Comparison of ENCODE assay signal across 8 cellular contexts in genomic region chr18:12990977-12991838, GRCh38. TPM values are rescaled to one million over a fixed set of nuclear protein-coding genes. Genes with fewer than 3 reads are reported as not detected.
DNase-seq lines count a peak whose midpoint lies in the region; TF ChIP-seq lines count a peak whose summit lies in the region.

Gene CEP192, plus strand, starts transcription at chr18:12991362. Its CDS starts 8,063 bp downstream, at chr18:12999425.

- WGBS in neuronal stem cell (ENCODE audit: extremely low coverage in 2 of 2, insufficient read length in 2 of 2, insufficient replicate concordance in 1 of 2), 2 donors, result no CpG with 5 or more reads among the region's 74 CpGs

- no peaks in the 10 kb centered on the region for H3K27me3 ChIP-seq in neuronal stem cell (ENCODE audit: control insufficient read depth in 3 of 3, insufficient read depth in 3 of 3, low read depth in 1 of 3, low read length in 3 of 3)

- H3K18ac ChIP-seq in neuronal stem cell (ENCODE audit: low read length), result peak within 1 kb of the TSS; percentile 96

- H2BK5ac ChIP-seq in neuronal stem cell (ENCODE audit: low read length), result peak within 1 kb of the TSS; percentile 14

- no peaks in the 10 kb centered on the region for H3K9me3 ChIP-seq in neuronal stem cell (replicated peaks in 1 of 2; ENCODE audit: control insufficient read depth in 2 of 2, insufficient read depth in 1 of 2, low read depth in 1 of 2, low read length in 2 of 2)

- H4K8ac ChIP-seq in neuronal stem cell (ENCODE audit: low read depth, low read length), result no peak within 1 kb of the TSS

- peaks cover 3 to 11% of the 10 kb centered on the region in 2 donors for H3K4me1 ChIP-seq in neuronal stem cell (ENCODE audit: control insufficient read depth in 2 of 2, insufficient read depth in 1 of 2, low read depth in 1 of 2, low read length in 2 of 2)

- H3K4ac ChIP-seq in neuronal stem cell (ENCODE audit: low read length), result no peak within 1 kb of the TSS

- H2BK12ac ChIP-seq in neuronal stem cell (ENCODE audit: low read length), result no peak within 1 kb of the TSS

- peak within 1 kb of the TSS; percentile 76 to 90 for H3K4me3 ChIP-seq in neuronal stem cell (ENCODE audit: low read length in 2 of 2)

- H3K27ac ChIP-seq in neuronal stem cell (replicated peaks; ENCODE audit: low read length), result peak within 1 kb of the TSS; percentile 91

- peak within 1 kb of the TSS; percentile 39 for H3K4me2 ChIP-seq in neuronal stem cell (ENCODE audit: insufficient read depth, low read length, poor library complexity, severe bottlenecking)

- no peak within 1 kb of the TSS for H2AK5ac ChIP-seq in neuronal stem cell (ENCODE audit: low read depth, low read length)

- peak within 1 kb of the TSS; percentile 89 for H2AFZ ChIP-seq in neuronal stem cell (ENCODE audit: low read length)

- in situ Hi-C loops in SK-MEL-5 (cut with HindIII; ENCODE audit: low pct_unique_long_range_greater_than_20kb, low sequenced_read_pairs), result no loop called here

- CTCF ChIA-PET in HEK293T (lab: Yijun Ruan, JAX), result interaction anchor here (0.9 kb wide), 1 partner anchor 169 kb away, joined by 4 read pairs; no protein-coding TSS in a partner anchor

- H3K9ac ChIP-seq in neuronal stem cell (ENCODE audit: low read depth, low read length, poor library complexity), result peak within 1 kb of the TSS; percentile 99

- no peak within 1 kb of the TSS for H2BK120ac ChIP-seq in neuronal stem cell (ENCODE audit: low read depth, low read length)

- POLR2A ChIA-PET in HEK293T (lab: Yijun Ruan, JAX), result interaction anchor here (0.7 to 2.0 kb wide), 22 partner anchors 9 to 584 kb away, joined by 3 to 15 read pairs (median 4); partner anchors contain the start of genes PRELID3A and PTPN2

- no peak within 1 kb of the TSS for H4K91ac ChIP-seq in neuronal stem cell (ENCODE audit: low read depth, low read length, poor library complexity)

- no peak for TF ChIP-seq CTCF in subcutaneous adipose tissue (IDR thresholded peaks at IDR 0.05; ENCODE audit: low read depth)

- H3K36me3 ChIP-seq in neuronal stem cell (replicated peaks in 1 of 2; ENCODE audit: control insufficient read depth in 2 of 2, insufficient read depth in 2 of 2, low read length in 2 of 2), result peaks cover 2 to 24% of the 10 kb centered on the region in 2 donors

- H3K14ac ChIP-seq in neuronal stem cell (ENCODE audit: low read length), result peak within 1 kb of the TSS; percentile 21

- DNase-seq in GM04503 (ENCODE audit: low read depth) (peak; percentile 86), HEK293T (ENCODE audit: extremely low spot score) (peak; percentile 90), MV-4-11 (lab: John Stamatoyannopoulos, UW) (peak; percentile 98), SK-MEL-5 (ENCODE audit: low read depth, low spot score) (peak; percentile 98), foreskin melanocyte (peak; percentile 98), neuronal stem cell (ENCODE audit: low spot score) (peak; percentile 97)
- peak; percentile 98 for DNase-seq in activated naive CD4-positive, alpha-beta T cell treated with Interleukin-2 at 50 U/mL for 16 hours

- H2BK15ac ChIP-seq in neuronal stem cell (ENCODE audit: low read length), result peak within 1 kb of the TSS; percentile 63

- peaks cover 5% of the 10 kb centered on the region for H3K79me1 ChIP-seq in neuronal stem cell (ENCODE audit: low read depth, low read length)

- H3K23ac ChIP-seq in neuronal stem cell (ENCODE audit: low read depth, low read length, poor library complexity), result peak within 1 kb of the TSS; percentile 99

TF ChIP-seq in HEK293T, 16 proteins besides CTCF, POLR2A, EP300 and RAD21:
- peak; percentile 21; the same call in 1 of the 2 replicates for TF ChIP-seq ELF4 (IDR thresholded peaks at IDR 0.05)
- TF ChIP-seq FOXM1 (IDR thresholded peaks at IDR 0.05; ENCODE audit: borderline replicate concordance), result peak; percentile 74
- no peak for TF ChIP-seq NFRKB (IDR thresholded peaks at IDR 0.05)
- no peak for TF ChIP-seq SUZ12 (IDR thresholded peaks at IDR 0.05)
- TF ChIP-seq L3MBTL2 (conservative IDR thresholded peaks at IDR 0.05), result peak; percentile 28; the same call in 1 of the 2 replicates
TF ChIP-seq in HEK293T: peak in this region for 3.

RNA-seq across cellular contexts. Expression of gene CEP192, which starts in this region (rescaled TPM):
- total RNA-seq in SK-MEL-5 (2014; rRNA removed; shearing (Covaris generic)), result 21.8 and 22.4 TPM in 2 replicates
- polyA plus RNA-seq in SK-MEL-5 (2015; cell fraction: cytosol; rRNA removed), result 11.6 and 13.1 TPM in 2 replicates
- polyA plus RNA-seq in SK-MEL-5 (2015; cell fraction: nucleus; rRNA removed), result 41.3 and 44.1 TPM in 2 replicates
- 18.4 TPM for polyA plus RNA-seq in neuronal stem cell (2013, experiment 1 of 2)
- polyA plus RNA-seq in neuronal stem cell (2013, experiment 2 of 2), result 17.8 TPM
- total RNA-seq in subcutaneous adipose tissue, result 10 to 100 TPM; 20.5 to 25.1 (median 22.4) TPM

Comparison
In these comparisons a context has a peak if more than half of its experiments do, and no peak if none do; other contexts are left out.
1. Peak in every context shown above with its lines: DNase-seq, H3K4me3 ChIP-seq and H3K27ac ChIP-seq.